ENCODE assay signal across 17 cellular contexts in the genomic region with DNA sequence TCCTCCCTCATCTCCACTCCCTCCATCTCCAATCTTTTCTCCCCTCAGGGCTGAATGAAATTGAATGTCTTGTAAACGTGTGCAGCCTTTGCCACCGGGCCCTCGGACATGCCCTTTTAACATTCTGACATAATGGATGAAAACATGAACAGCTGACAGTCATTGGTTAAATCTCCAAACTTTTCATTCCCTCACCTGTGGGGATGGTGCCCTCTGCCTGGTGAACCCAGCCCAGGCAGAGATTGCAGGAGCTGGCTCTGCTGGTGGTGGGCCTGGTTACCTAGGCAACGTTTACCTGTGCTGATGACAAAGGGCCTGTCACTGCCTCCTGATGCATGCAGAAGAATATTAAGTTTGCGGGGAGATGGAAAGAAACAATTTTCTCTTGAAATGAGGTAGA. TPM values are rescaled to one million over a fixed set of nuclear protein-coding genes. Genes with fewer than 3 reads are reported as not detected.
"Had no signal": no experiment of that assay in that cellular context is flagged by ENCODE, and none has a peak within 500 bp of the region (broad histone marks: within the 10 kb centered on the region; RNA-seq: fewer than 3 reads in every experiment).

No MANE protein-coding gene starts in this region.

- H3K4me3 Mint-ChIP-seq: activated CD4-positive, alpha-beta memory T cell treated with anti-CD3 and anti-CD28 coated beads, Interleukin-2, amount 10 ng/mL, durations not matched to agents 7 days and 5 days; activated naive CD4-positive, alpha-beta T cell treated with anti-CD3 and anti-CD28 coated beads, Interleukin-2, amount 50 U/mL, for 24 hours; activated T-cell treated with anti-CD3 and anti-CD28 coated beads, Interleukin-2, amount 50 U/mL, for 24 hours; memory B cell; naive thymus-derived CD8-positive, alpha-beta T cell; stimulated activated naive B cell treated with anti-CD40 and anti-IgM and Interleukin-4, amounts not matched to agents 10 μg/mL and 1 μg/mL and 100 μg/mL, for 72 hours had no signal

- H3K36me3 Mint-ChIP-seq: activated naive CD4-positive, alpha-beta T cell treated with anti-CD3 and anti-CD28 coated beads, Interleukin-2, amount 50 U/mL, for 24 hours had no signal

- H3K9me3 ChIP-seq: adrenal gland, gastroesophageal sphincter, left ventricle myocardium inferior, right atrium auricular region, tibial artery, uterus had no signal

- H3K27ac Mint-ChIP-seq: activated CD4-positive, alpha-beta memory T cell treated with anti-CD3 and anti-CD28 coated beads, Interleukin-2, amount 10 ng/mL, durations not matched to agents 7 days and 5 days; activated naive CD4-positive, alpha-beta T cell treated with anti-CD3 and anti-CD28 coated beads, Interleukin-2, amount 50 U/mL, for 24 hours; activated T-cell treated with anti-CD3 and anti-CD28 coated beads, Interleukin-2, amount 50 U/mL, for 24 hours; memory B cell; stimulated activated naive B cell treated with anti-CD40 and anti-IgM and Interleukin-4, amounts not matched to agents 10 μg/mL and 1 μg/mL and 100 μg/mL, for 72 hours had no signal

- H3K36me3 ChIP-seq: adrenal gland, gastroesophageal sphincter, left ventricle myocardium inferior, right atrium auricular region, tibial artery, uterus had no signal

- H3K4me3 ChIP-seq: adrenal gland, gastroesophageal sphincter, left ventricle myocardium inferior, right atrium auricular region, tibial artery, uterus had no signal

- H3K27me3 ChIP-seq: adrenal gland, gastroesophageal sphincter, right atrium auricular region, tibial artery, uterus had no signal

- H3K27me3 Mint-ChIP-seq: activated naive CD4-positive, alpha-beta T cell treated with anti-CD3 and anti-CD28 coated beads, Interleukin-2, amount 50 U/mL, for 24 hours; activated T-cell treated with anti-CD3 and anti-CD28 coated beads, Interleukin-2, amount 50 U/mL, for 24 hours; naive thymus-derived CD8-positive, alpha-beta T cell; stimulated activated naive B cell treated with anti-CD40 and anti-IgM and Interleukin-4, amounts not matched to agents 10 μg/mL and 1 μg/mL and 100 μg/mL, for 72 hours had no signal

- H3K4me1 Mint-ChIP-seq: activated CD4-positive, alpha-beta memory T cell treated with anti-CD3 and anti-CD28 coated beads, Interleukin-2, amount 10 ng/mL, durations not matched to agents 7 days and 5 days; activated naive CD4-positive, alpha-beta T cell treated with anti-CD3 and anti-CD28 coated beads, Interleukin-2, amount 50 U/mL, for 24 hours had no signal

- H3K9me3 Mint-ChIP-seq: activated CD4-positive, alpha-beta memory T cell treated with anti-CD3 and anti-CD28 coated beads, Interleukin-2, amount 10 ng/mL, durations not matched to agents 7 days and 5 days; activated naive CD4-positive, alpha-beta T cell treated with anti-CD3 and anti-CD28 coated beads, Interleukin-2, amount 50 U/mL, for 24 hours; activated T-cell treated with anti-CD3 and anti-CD28 coated beads, Interleukin-2, amount 50 U/mL, for 24 hours had no signal

- H3K27ac ChIP-seq: adrenal gland, gastroesophageal sphincter, left ventricle myocardium inferior, right atrium auricular region, tibial artery had no signal

- DNase-seq: activated CD4-positive, alpha-beta memory T cell treated with anti-CD3 and anti-CD28 coated beads, Interleukin-2, amount 10 ng/mL, durations not matched to agents 7 days and 5 days; activated CD4-positive, alpha-beta T cell treated with anti-CD3 and anti-CD28 coated beads for 4 hours; activated effector memory CD4-positive, alpha-beta T cell treated with Interleukin-2 at 50 U/mL for 16 hours; activated T-cell treated with anti-CD3 and anti-CD28 coated beads, Interleukin-2, amount 50 U/mL, for 24 hours; adrenal gland; erythroblast; left ventricle myocardium inferior; naive thymus-derived CD8-positive, alpha-beta T cell; posterior cingulate gyrus; stimulated activated CD4-positive, alpha-beta T cell treated with anti-CD3 and anti-CD28 coated beads, Interleukin-4, amount 100 ng/mL, for 1 hour; stimulated activated naive B cell treated with anti-CD40 and anti-IgM and Interleukin-4, amounts not matched to agents 10 μg/mL and 1 μg/mL and 100 μg/mL, for 72 hours; tibial artery; uterus had no signal

- ATAC-seq: gastroesophageal sphincter; naive thymus-derived CD8-positive, alpha-beta T cell; stimulated activated naive B cell treated with anti-CD40 and anti-IgM and Interleukin-4, amounts not matched to agents 10 μg/mL and 1 μg/mL and 100 μg/mL, for 72 hours had no signal

- H3K4me1 ChIP-seq: adrenal gland, right atrium auricular region, uterus had no signal

RNA-seq across cellular contexts. Expression of gene ST6GALNAC3, which starts 21.3 kb away (rescaled TPM):
- total RNA-seq: activated CD4-positive, alpha-beta memory T cell treated with anti-CD3 and anti-CD28 coated beads, Interleukin-2, amount 10 ng/mL, durations not matched to agents 7 days and 5 days had no signal
